Comparison of ENCODE assay signal across 8 cellular contexts in genomic region chr10:112953075-112953501, GRCh38. TPM values are rescaled to one million over a fixed set of nuclear protein-coding genes. Genes with fewer than 3 reads are reported as not detected.
DNase-seq lines count a peak whose midpoint lies in the region; ATAC-seq and TF ChIP-seq lines count a peak whose summit lies in the region.

No MANE protein-coding gene starts in this region.

- no peak overlapping the region for H3K27ac Mint-ChIP-seq in T-helper 1 cell treated with Interleukin-12 subunit alpha and Interleukin-12 subunit beta and Interleukin-4 antibody, amounts not matched to agents 30 μg/mL and 1 μg/mL, for 36 hours

- H3K27me3 ChIP-seq in lung (ENCODE audit: control insufficient read depth, insufficient read depth), result no peaks in the 10 kb centered on the region
- peaks cover 16% of the 10 kb centered on the region for H3K27me3 ChIP-seq in thymus (ENCODE audit: control insufficient read depth, insufficient read depth)

- 16 to 28% methylated on average over 19 of the region's 19 CpGs for WGBS in lung, 2 donors
- WGBS in thymus, result 55% methylated on average over 19 of the region's 19 CpGs

- TF ChIP-seq CTCF in choroid plexus epithelial cell (conservative IDR thresholded peaks at IDR 0.05; ENCODE audit: low read depth, low read length) (peak; percentile 10), lung (IDR thresholded peaks at IDR 0.05; ENCODE audit: control extremely low read depth, extremely low read depth) (no peak)

- H3K9me3 Mint-ChIP-seq in T-helper 1 cell treated with Interleukin-12 subunit alpha and Interleukin-12 subunit beta and Interleukin-4 antibody, amounts not matched to agents 30 μg/mL and 1 μg/mL, for 36 hours, result no peaks in the 10 kb centered on the region

- H3K36me3 Mint-ChIP-seq in T-helper 1 cell treated with Interleukin-12 subunit alpha and Interleukin-12 subunit beta and Interleukin-4 antibody, amounts not matched to agents 30 μg/mL and 1 μg/mL, for 36 hours (ENCODE audit: low read depth), result peaks cover 1% of the 10 kb centered on the region

- ATAC-seq in lung (ENCODE audit: insufficient read depth, low FRiP score), result no peak

- no peaks in the 10 kb centered on the region for H3K9me3 ChIP-seq in lung (ENCODE audit: control insufficient read depth in 2 of 2, insufficient read depth in 1 of 2, low read length in 1 of 2)
- no peaks in the 10 kb centered on the region for H3K9me3 ChIP-seq in thymus (ENCODE audit: control insufficient read depth)

- H3K4me3 Mint-ChIP-seq in T-helper 1 cell treated with Interleukin-12 subunit alpha and Interleukin-12 subunit beta and Interleukin-4 antibody, amounts not matched to agents 30 μg/mL and 1 μg/mL, for 36 hours, result peak overlapping the region; percentile 63

- no peak for DNase-seq in T-helper 1 cell
- peak; percentile 46 for DNase-seq in choroid plexus epithelial cell (ENCODE audit: low read depth)
- DNase-seq in lung (ENCODE audit: low spot score), result peak; percentile 41
- no peak for DNase-seq in NK-92 (lab: John Stamatoyannopoulos, UW; ENCODE audit: unreplicated experiment)
- no peak for DNase-seq in stimulated activated naive CD4-positive, alpha-beta T cell (lab: John Stamatoyannopoulos, UW)
- no peak for DNase-seq in NCI-H226

- H3K4me3 ChIP-seq in choroid plexus epithelial cell (ENCODE audit: low read depth, low read length), result peak overlapping the region; percentile 78
- H3K4me3 ChIP-seq in lung, result peak overlapping the region; percentile 72
- H3K4me3 ChIP-seq in thymus (ENCODE audit: low read length), result peak overlapping the region; percentile 16

- H3K36me3 ChIP-seq in lung (ENCODE audit: control insufficient read depth in 2 of 2, insufficient read depth in 2 of 2, low read length in 2 of 2) (no peaks in the 10 kb centered on the region), thymus (ENCODE audit: control insufficient read depth, insufficient read depth) (no peaks in the 10 kb centered on the region)

- peaks cover 84% of the 10 kb centered on the region for H3K27me3 Mint-ChIP-seq in T-helper 1 cell treated with Interleukin-12 subunit alpha and Interleukin-12 subunit beta and Interleukin-4 antibody, amounts not matched to agents 30 μg/mL and 1 μg/mL, for 36 hours (ENCODE audit: low read depth)

- H3K4me1 ChIP-seq in lung (ENCODE audit: control insufficient read depth in 2 of 2, insufficient read depth in 2 of 2, low read length in 2 of 2) (peaks cover 0 to 16% of the 10 kb centered on the region in 2 donors), thymus (ENCODE audit: control insufficient read depth, insufficient read depth, low read length) (peaks cover 3% of the 10 kb centered on the region)

- H3K27ac ChIP-seq in lung (ENCODE audit: low read depth in 1 of 2, low read length in 1 of 2) (peak overlapping the region; percentile 79 to 87), thymus (ENCODE audit: low read depth) (no peak overlapping the region)

- peaks cover 13% of the 10 kb centered on the region for H3K4me1 Mint-ChIP-seq in T-helper 1 cell treated with Interleukin-12 subunit alpha and Interleukin-12 subunit beta and Interleukin-4 antibody, amounts not matched to agents 30 μg/mL and 1 μg/mL, for 36 hours (ENCODE audit: low read depth)

RNA-seq across cellular contexts. Expression of gene TCF7L2, which starts 3.0 kb away (rescaled TPM):
- total RNA-seq in lung, result 10 to 100 TPM; 30.0 to 32.3 TPM
- polyA plus RNA-seq in lung (10 to 100 TPM in 1 of 2 donors, 1 to 10 TPM in 1; 9.1 to 12.7 TPM), thymus (11.1 TPM)

Comparison
In these comparisons a context has a peak if more than half of its experiments do, and no peak if none do; other contexts are left out.
1. DNase-seq: peak in choroid plexus epithelial cell (single experiment) and lung (single experiment); none in T-helper 1 cell (0 of 5), NK-92 (single experiment), stimulated activated naive CD4-positive, alpha-beta T cell (0 of 6) and NCI-H226 (single experiment).
2. H3K4me3 ChIP-seq: peak in every context shown above with its lines; median percentile 78 in choroid plexus epithelial cell; 72 in lung; 16 in thymus.